ENCODE assay signal across 8 cellular contexts in genomic region chr6:134436281-134436815, GRCh38.
DNase-seq lines count a peak whose midpoint lies in the region; ATAC-seq and TF ChIP-seq lines count a peak whose summit lies in the region.

No MANE protein-coding gene starts in this region.

- TF ChIP-seq CTCF in foreskin fibroblast (IDR thresholded peaks at IDR 0.05; ENCODE audit: low read depth, low read length) = no peak
- no peak for TF ChIP-seq CTCF in retinal pigment epithelial cell (conservative IDR thresholded peaks at IDR 0.05; ENCODE audit: low read depth, low read length)

- ATAC-seq in GM18502 (IDR thresholded peaks at IDR 0.05; ENCODE audit: poor library complexity, unreplicated experiment) = peak; percentile 92
- ATAC-seq in HG02610 (IDR thresholded peaks at IDR 0.05; ENCODE audit: unreplicated experiment) = peak; percentile 97

- peak overlapping the region; percentile 98 for H3K27ac Mint-ChIP-seq in activated T-cell treated with anti-CD3 and anti-CD28 coated beads, Interleukin-2, amount 50 U/mL, for 24 hours

- H3K36me3 Mint-ChIP-seq in activated T-cell treated with anti-CD3 and anti-CD28 coated beads, Interleukin-2, amount 50 U/mL, for 24 hours (ENCODE audit: low read depth) = no peaks in the 10 kb centered on the region

- H3K4me3 Mint-ChIP-seq in activated T-cell treated with anti-CD3 and anti-CD28 coated beads, Interleukin-2, amount 50 U/mL, for 24 hours = peak overlapping the region; percentile 63

- H3K4me3 ChIP-seq in foreskin fibroblast (ENCODE audit: low read depth in 1 of 2, low read length in 2 of 2) (peak overlapping the region; percentile 3 to 17), retinal pigment epithelial cell (ENCODE audit: low read length) (peak overlapping the region; percentile 12)

- H3K4me1 Mint-ChIP-seq in activated T-cell treated with anti-CD3 and anti-CD28 coated beads, Interleukin-2, amount 50 U/mL, for 24 hours (ENCODE audit: low read depth) = peaks cover 38% of the 10 kb centered on the region

- H3K9me3 Mint-ChIP-seq in activated T-cell treated with anti-CD3 and anti-CD28 coated beads, Interleukin-2, amount 50 U/mL, for 24 hours = no peaks in the 10 kb centered on the region

- DNase-seq in NCI-H69 (lab: John Stamatoyannopoulos, UW) (peak; percentile 48), foreskin fibroblast (peak; percentile 97 to 98), retinal pigment epithelial cell (ENCODE audit: low read depth) (peak; percentile 81), NCI-H1417 (lab: John Stamatoyannopoulos, UW) (no peak), OCI-M2 (lab: John Stamatoyannopoulos, UW; ENCODE audit: unreplicated experiment) (no peak)
- DNase-seq in activated T-cell treated with anti-CD3 and anti-CD28 coated beads, Interleukin-2, amount 50 U/mL, for 24 hours = peak; percentile 68

- H3K27me3 Mint-ChIP-seq in activated T-cell treated with anti-CD3 and anti-CD28 coated beads, Interleukin-2, amount 50 U/mL, for 24 hours = no peaks in the 10 kb centered on the region

Comparison
In these comparisons a context has a peak if more than half of its experiments do, and no peak if none do; other contexts are left out.
1. DNase-seq: peak in NCI-H69 (single experiment), activated T-cell treated with anti-CD3 and anti-CD28 coated beads, Interleukin-2, amount 50 U/mL, for 24 hours (single experiment), foreskin fibroblast (2 of 2) and retinal pigment epithelial cell (single experiment); none in NCI-H1417 (0 of 3) and OCI-M2 (single experiment).